In the genomic region with DNA sequence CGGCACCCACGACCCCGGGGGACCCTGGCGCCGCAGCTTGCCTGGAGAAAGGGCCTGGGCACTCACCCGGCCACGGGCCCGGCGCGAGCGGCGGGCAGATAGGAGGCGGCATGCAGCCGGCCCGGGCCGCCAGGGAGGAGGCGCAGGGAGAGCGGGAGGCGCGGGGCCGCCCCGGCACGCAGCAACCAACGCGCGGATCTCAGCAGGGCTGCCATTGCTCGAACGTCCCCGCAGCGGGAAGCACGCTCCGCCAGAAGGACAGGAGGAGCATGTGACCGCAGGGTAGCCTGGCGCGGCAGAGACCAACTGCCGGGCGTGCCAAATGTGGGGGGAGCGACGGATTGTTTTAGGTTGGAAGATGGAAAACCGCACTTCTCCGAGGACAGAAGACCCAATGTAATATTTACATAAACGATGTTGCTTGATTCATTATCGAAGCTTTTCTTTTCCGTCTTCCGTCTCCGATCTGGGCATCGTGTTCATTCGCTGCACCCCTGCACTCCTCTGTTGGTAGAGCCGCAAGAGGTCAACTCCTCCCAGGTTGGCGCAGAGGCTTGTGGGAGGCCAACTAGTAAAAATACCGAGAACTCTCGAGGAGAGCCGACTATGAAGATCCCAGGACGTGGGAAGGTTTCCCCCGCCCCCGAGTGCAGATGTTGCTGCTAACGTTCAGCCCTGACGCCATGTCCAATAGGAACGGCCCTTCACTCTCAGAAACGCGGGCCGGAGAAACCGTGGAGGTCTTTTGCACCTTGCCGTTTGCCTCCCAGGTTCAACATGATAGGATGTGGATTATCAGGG, we compare ENCODE assay signal across 8 cellular contexts. TPM values are rescaled to one million over a fixed set of nuclear protein-coding genes. Genes with fewer than 3 reads are reported as not detected.
DNase-seq lines count a peak whose midpoint lies in the region; ATAC-seq and TF ChIP-seq lines count a peak whose summit lies in the region.

TSS of gene LRPPRC (minus strand) at position 257 of the 801 bp plus-strand sequence. CDS start at position 215, 42 bp downstream.

- ATAC-seq in HG02759 (IDR thresholded peaks at IDR 0.05; ENCODE audit: unreplicated experiment) (peak; percentile 88), Right ventricle myocardium inferior (peak; percentile 99)
- ATAC-seq in activated naive CD8-positive, alpha-beta T cell treated with anti-CD3 and anti-CD28 coated beads, Interleukin-2, amount 50 U/mL, for 24 hours: peak; percentile 94

- H3K4me3 Mint-ChIP-seq in activated naive CD8-positive, alpha-beta T cell treated with anti-CD3 and anti-CD28 coated beads, Interleukin-2, amount 50 U/mL, for 24 hours: peak within 1 kb of the TSS; percentile 93

- H3K4me3 ChIP-seq in GM12864 (ENCODE audit: low read depth, low read length) (peak within 1 kb of the TSS; percentile 93), ovary (peak within 1 kb of the TSS; percentile 95), thyroid gland (replicated peaks in 1 of 3) (peak within 1 kb of the TSS; percentile 87 to 100 (median 100))

- 0% methylated on average over 53 to 64 of the region's 64 CpGs for WGBS in ovary, 3 donors
- 0% methylated on average over 25 to 49 of the region's 64 CpGs for WGBS in thyroid gland, 2 donors

- intact Hi-C loops in Right ventricle myocardium inferior (cut with DNase I) (loop anchor here (5.0 kb wide), 1 partner anchor 171 kb away; the partner anchor contains the start of gene PPM1B), ovary (cut with DNase I) (no loop called here), thyroid gland (cut with DNase I) (loop anchor here (10.0 kb wide), 1 partner anchor 221 kb away; the partner anchor contains the start of gene DYNC2LI1)

- peaks cover 48% of the 10 kb centered on the region for H3K4me1 Mint-ChIP-seq in activated naive CD8-positive, alpha-beta T cell treated with anti-CD3 and anti-CD28 coated beads, Interleukin-2, amount 50 U/mL, for 24 hours

- TF ChIP-seq POLR2A in ovary (IDR thresholded peaks at IDR 0.05) (peak; percentile 51), thyroid gland (IDR thresholded peaks at IDR 0.05) (peak in 1 of 2 donors; percentile 46)

- TF ChIP-seq EP300 in ovary (IDR thresholded peaks at IDR 0.05): no peak

- no peaks in the 10 kb centered on the region for H3K36me3 ChIP-seq in ovary
- H3K36me3 ChIP-seq in thyroid gland: no peaks in the 10 kb centered on the region

- H3K9me3 Mint-ChIP-seq in activated naive CD8-positive, alpha-beta T cell treated with anti-CD3 and anti-CD28 coated beads, Interleukin-2, amount 50 U/mL, for 24 hours: no peaks in the 10 kb centered on the region

- no peaks in the 10 kb centered on the region for H3K9me3 ChIP-seq in ovary
- no peaks in the 10 kb centered on the region for H3K9me3 ChIP-seq in thyroid gland

- H3K27ac Mint-ChIP-seq in activated naive CD8-positive, alpha-beta T cell treated with anti-CD3 and anti-CD28 coated beads, Interleukin-2, amount 50 U/mL, for 24 hours: peak within 1 kb of the TSS; percentile 99

- TF ChIP-seq CTCF in GM12864 (IDR thresholded peaks at IDR 0.05; ENCODE audit: low read depth, low read length, missing control alignments): no peak
- no peak for TF ChIP-seq CTCF in ovary (IDR thresholded peaks at IDR 0.05)
- peak in 1 of 6 experiments; percentile 28 for TF ChIP-seq CTCF in thyroid gland (IDR thresholded peaks at IDR 0.05)

- peaks cover 45% of the 10 kb centered on the region for H3K36me3 Mint-ChIP-seq in activated naive CD8-positive, alpha-beta T cell treated with anti-CD3 and anti-CD28 coated beads, Interleukin-2, amount 50 U/mL, for 24 hours (ENCODE audit: low read depth)

- H3K27ac ChIP-seq in ovary: peak within 1 kb of the TSS in 1 of 2 donors; percentile 71
- peak within 1 kb of the TSS; percentile 54 to 89 (median 72) for H3K27ac ChIP-seq in thyroid gland

- H3K27me3 ChIP-seq in ovary (no peaks in the 10 kb centered on the region), thyroid gland (no peaks in the 10 kb centered on the region)

- no peaks in the 10 kb centered on the region for H3K27me3 Mint-ChIP-seq in activated naive CD8-positive, alpha-beta T cell treated with anti-CD3 and anti-CD28 coated beads, Interleukin-2, amount 50 U/mL, for 24 hours

- peaks cover 8% of the 10 kb centered on the region for H3K4me1 ChIP-seq in ovary (ENCODE audit: insufficient read depth)
- H3K4me1 ChIP-seq in thyroid gland: peaks cover 18 to 19% of the 10 kb centered on the region in 2 donors

- DNase-seq in GM12864 (ENCODE audit: low read depth) (peak; percentile 94), NCI-H1417 treated with DMSO at 0.1 percent for 48 hours (lab: John Stamatoyannopoulos, UW) (peak; percentile 91), SW480 (ENCODE audit: low spot score) (peak; percentile 99), Right ventricle myocardium inferior (ENCODE audit: missing footprints) (peak; percentile 94), ovary (peak; percentile 90 to 93 (median 91)), thyroid gland (peak; percentile 93 to 94)
- peak; percentile 87 for DNase-seq in activated naive CD8-positive, alpha-beta T cell treated with anti-CD3 and anti-CD28 coated beads, Interleukin-2, amount 50 U/mL, for 24 hours

RNA-seq across cellular contexts. Expression of gene LRPPRC, which starts in this region (rescaled TPM):
- total RNA-seq in Right ventricle myocardium inferior: 83.9 TPM
- total RNA-seq in ovary: 10 to 100 TPM; 45.4 to 74.9 (median 67.6) TPM
- 10 to 100 TPM; 27.6 to 41.0 TPM for polyA plus RNA-seq in ovary
- total RNA-seq in thyroid gland: 10 to 100 TPM; 47.5 to 79.3 (median 54.9) TPM

Comparison
In these comparisons a context has a peak if more than half of its experiments do, and no peak if none do; other contexts are left out.
1. intact Hi-C loops: an anchor here in Right ventricle myocardium inferior (5.0 kb wide) and thyroid gland (10.0 kb wide); none called in ovary.